22 cellular contexts compared by ENCODE assay signal in genomic region chr2:27445615-27446014, GRCh38. TPM values are rescaled to one million over a fixed set of nuclear protein-coding genes. Genes with fewer than 3 reads are reported as not detected.
DNase-seq lines count a peak whose midpoint lies in the region; ATAC-seq and TF ChIP-seq lines count a peak whose summit lies in the region.
"Had no signal": no experiment of that assay in that cellular context is flagged by ENCODE, and none has a peak within 500 bp of the region (broad histone marks: within the 10 kb centered on the region; RNA-seq: fewer than 3 reads in every experiment).

No MANE protein-coding gene starts in this region.

- no peaks in the 10 kb centered on the region for H3K36me3 ChIP-seq in colonic mucosa
- peaks cover 25 to 32% of the 10 kb centered on the region in 2 donors for H3K36me3 ChIP-seq in mucosa of rectum (ENCODE audit: control insufficient read depth in 2 of 2, insufficient read depth in 2 of 2, low read length in 2 of 2)
- H3K36me3 ChIP-seq in upper lobe of left lung = peaks cover 15 to 69% (median 45%) of the 10 kb centered on the region in 4 donors

- ATAC-seq in activated naive CD8-positive, alpha-beta T cell treated with anti-CD3 and anti-CD28 coated beads, Interleukin-2, amount 50 U/mL, for 24 hours = no peak
- ATAC-seq in upper lobe of left lung (ENCODE audit: low FRiP score in 2 of 2) = no peak
- no peak for ATAC-seq in HG02571 (IDR thresholded peaks at IDR 0.05; ENCODE audit: unreplicated experiment)
- ATAC-seq in GM18867 (IDR thresholded peaks at IDR 0.05; ENCODE audit: unreplicated experiment) = no peak
- ATAC-seq: gastroesophageal sphincter had no signal

- 92 to 93% methylated on average over 8 of the region's 8 CpGs for WGBS in upper lobe of left lung, 2 donors

- no peak overlapping the region for H3K4me3 Mint-ChIP-seq in activated naive CD8-positive, alpha-beta T cell
- H3K4me3 Mint-ChIP-seq in activated naive CD8-positive, alpha-beta T cell treated with anti-CD3 and anti-CD28 coated beads, Interleukin-2, amount 50 U/mL, for 24 hours = no peak overlapping the region
- H3K4me3 Mint-ChIP-seq: activated CD4-positive, alpha-beta T cell treated with anti-CD3 and anti-CD28 coated beads for 36 hours; CD4-positive, CD25-positive, alpha-beta regulatory T cell; HFFc6; mesothelial cell of epicardium had no signal

- H3K27me3 Mint-ChIP-seq in activated naive CD8-positive, alpha-beta T cell = no peaks in the 10 kb centered on the region
- H3K27me3 Mint-ChIP-seq in activated naive CD8-positive, alpha-beta T cell treated with anti-CD3 and anti-CD28 coated beads, Interleukin-2, amount 50 U/mL, for 24 hours = no peaks in the 10 kb centered on the region
- H3K27me3 Mint-ChIP-seq: activated CD4-positive, alpha-beta T cell treated with anti-CD3 and anti-CD28 coated beads for 36 hours; CD4-positive, CD25-positive, alpha-beta regulatory T cell had no signal

- no peak for TF ChIP-seq POLR2A in upper lobe of left lung (IDR thresholded peaks at IDR 0.05)

- intact Hi-C loops in colonic mucosa (cut with DNase I) = no loop called here

- H3K4me1 Mint-ChIP-seq in activated naive CD8-positive, alpha-beta T cell (ENCODE audit: low read depth) = peaks cover 6% of the 10 kb centered on the region
- H3K4me1 Mint-ChIP-seq in activated naive CD8-positive, alpha-beta T cell treated with anti-CD3 and anti-CD28 coated beads, Interleukin-2, amount 50 U/mL, for 24 hours = peaks cover 4% of the 10 kb centered on the region

- H3K27ac ChIP-seq in colonic mucosa (peak overlapping the region; percentile 91), mucosa of rectum (ENCODE audit: low read depth in 2 of 2, low read length in 2 of 2) (peak overlapping the region; percentile 97 to 98), upper lobe of left lung (peak overlapping the region; percentile 42 to 72 (median 57))
- H3K27ac ChIP-seq: gastroesophageal sphincter had no signal

- no peaks in the 10 kb centered on the region for H3K4me1 ChIP-seq in colonic mucosa
- peaks cover 8 to 24% of the 10 kb centered on the region in 2 donors for H3K4me1 ChIP-seq in mucosa of rectum (ENCODE audit: control insufficient read depth in 2 of 2, insufficient read depth in 2 of 2, low read length in 2 of 2)
- H3K4me1 ChIP-seq in upper lobe of left lung = peaks cover 0 to 8% (median 2%) of the 10 kb centered on the region in 4 donors

- peaks cover under 1% of the 10 kb centered on the region for H3K36me3 Mint-ChIP-seq in activated naive CD8-positive, alpha-beta T cell
- peaks cover 12% of the 10 kb centered on the region for H3K36me3 Mint-ChIP-seq in activated naive CD8-positive, alpha-beta T cell treated with anti-CD3 and anti-CD28 coated beads, Interleukin-2, amount 50 U/mL, for 24 hours (ENCODE audit: low read depth)

- TF ChIP-seq CTCF in colonic mucosa (IDR thresholded peaks at IDR 0.05) (no peak), upper lobe of left lung (IDR thresholded peaks at IDR 0.05) (no peak)

- no peaks in the 10 kb centered on the region for H3K9me3 ChIP-seq in colonic mucosa
- no peaks in the 10 kb centered on the region for H3K9me3 ChIP-seq in mucosa of rectum (ENCODE audit: control insufficient read depth in 2 of 2, low read length in 2 of 2)
- no peaks in the 10 kb centered on the region for H3K9me3 ChIP-seq in upper lobe of left lung
- H3K9me3 ChIP-seq: gastroesophageal sphincter, spleen had no signal

- H3K9ac ChIP-seq in colonic mucosa (ENCODE audit: low read depth in 2 of 2, low read length in 2 of 2) = peak overlapping the region; percentile 48 to 64
- peak overlapping the region; percentile 53 to 77 for H3K9ac ChIP-seq in mucosa of rectum (ENCODE audit: low read depth in 1 of 2, low read length in 2 of 2)

- peak overlapping the region; percentile 16 for H3K27ac Mint-ChIP-seq in activated naive CD8-positive, alpha-beta T cell
- no peak overlapping the region for H3K27ac Mint-ChIP-seq in activated naive CD8-positive, alpha-beta T cell treated with anti-CD3 and anti-CD28 coated beads, Interleukin-2, amount 50 U/mL, for 24 hours
- H3K27ac Mint-ChIP-seq: activated CD4-positive, alpha-beta T cell treated with anti-CD3 and anti-CD28 coated beads for 36 hours; HFFc6; mesothelial cell of epicardium had no signal

- H3K4me3 ChIP-seq in colonic mucosa = peak overlapping the region; percentile 6
- peak overlapping the region; percentile 71 to 77 for H3K4me3 ChIP-seq in mucosa of rectum (ENCODE audit: low read length in 2 of 2)
- no peak overlapping the region for H3K4me3 ChIP-seq in upper lobe of left lung
- H3K4me3 ChIP-seq: gastroesophageal sphincter, spleen had no signal

- TF ChIP-seq EP300 in upper lobe of left lung (IDR thresholded peaks at IDR 0.05) = no peak

- no peak for DNase-seq in activated naive CD8-positive, alpha-beta T cell treated with anti-CD3 and anti-CD28 coated beads, Interleukin-2, amount 50 U/mL, for 24 hours
- peak; percentile 50 for DNase-seq in colonic mucosa
- DNase-seq in upper lobe of left lung = no peak
- no peak for DNase-seq in nucleus accumbens (lab: John Stamatoyannopoulos, UW)
- DNase-seq: activated CD8-positive, alpha-beta memory T cell treated with anti-CD3 and anti-CD28 coated beads, Interleukin-2, amount 50 U/mL, for 48 hours; activated effector memory CD4-positive, alpha-beta T cell treated with anti-CD3 and anti-CD28 coated beads, Interleukin-2, amount 50 U/mL, for 16 hours; amygdala; central memory CD4-positive, alpha-beta T cell; erythroblast; HFFc6; NCI-H1436; NCI-H524 treated with DMSO at 0.1 percent for 48 hours; spleen; SW 1271 had no signal

- H3K9me3 Mint-ChIP-seq in activated naive CD8-positive, alpha-beta T cell (ENCODE audit: low read depth) = no peaks in the 10 kb centered on the region
- no peaks in the 10 kb centered on the region for H3K9me3 Mint-ChIP-seq in activated naive CD8-positive, alpha-beta T cell treated with anti-CD3 and anti-CD28 coated beads, Interleukin-2, amount 50 U/mL, for 24 hours
- H3K9me3 Mint-ChIP-seq: CD4-positive, CD25-positive, alpha-beta regulatory T cell; HFFc6; mesothelial cell of epicardium had no signal

- H3K27me3 ChIP-seq in colonic mucosa (no peaks in the 10 kb centered on the region), mucosa of rectum (ENCODE audit: control insufficient read depth in 2 of 2, insufficient read depth in 2 of 2, low read length in 2 of 2) (no peaks in the 10 kb centered on the region), upper lobe of left lung (no peaks in the 10 kb centered on the region)
- H3K27me3 ChIP-seq: gastroesophageal sphincter, spleen had no signal

RNA-seq across cellular contexts. Expression of gene KRTCAP3, which starts 3.4 kb away (rescaled TPM):
- 100 to 1,000 TPM in 1 of 2 donors, 10 to 100 TPM in 1; 91.8 to 147 TPM for total RNA-seq in colonic mucosa
- 10 to 100 TPM; 13.8 to 39.7 (median 31.0) TPM for total RNA-seq in upper lobe of left lung

RNA-seq across cellular contexts. Expression of gene NRBP1, which starts 17.2 kb away (rescaled TPM):
- total RNA-seq in colonic mucosa = 10 to 100 TPM; 69.6 to 87.7 TPM
- 10 to 100 TPM; 46.5 to 81.5 (median 62.5) TPM for total RNA-seq in upper lobe of left lung

RNA-seq across cellular contexts. Expression of gene PPM1G, which starts 36.2 kb away (rescaled TPM):
- total RNA-seq in colonic mucosa = 100 to 1,000 TPM in 1 of 2 donors, 10 to 100 TPM in 1; 63.0 to 119 TPM
- total RNA-seq in upper lobe of left lung = 10 to 100 TPM; 39.8 to 60.6 (median 55.3) TPM

RNA-seq across cellular contexts. Expression of gene IFT172, which starts 43.9 kb away (rescaled TPM):
- total RNA-seq in colonic mucosa (10 to 100 TPM; 34.7 to 52.6 TPM), upper lobe of left lung (10 to 100 TPM; 24.3 to 80.6 (median 29.8) TPM)

RNA-seq across cellular contexts. Expression of gene FNDC4, which starts 49.4 kb away (rescaled TPM):
- 1 to 10 TPM in 1 of 2 donors, under 1 TPM in 1; 0.64 to 1.1 TPM for total RNA-seq in colonic mucosa
- total RNA-seq in upper lobe of left lung = 1 to 10 TPM in 5 of 6 donors, not detected in 1; 1.1 to 4.6 (median 2.6) TPM
- total RNA-seq: activated CD4-positive, alpha-beta T cell treated with anti-CD3 and anti-CD28 coated beads for 36 hours had no signal

Comparison
In these comparisons a context has a peak if more than half of its experiments do, and no peak if none do; other contexts are left out.
1. H3K4me3 ChIP-seq: peak in colonic mucosa (single experiment) and mucosa of rectum (2 of 2); none in upper lobe of left lung (0 of 4).
2. Peak in every context shown above with its lines, with median percentiles within 50 percentile points of each other: H3K27ac ChIP-seq.